ENCODE assay signal across 7 cellular contexts in genomic region chr7:111090834-111091233, GRCh38. TPM values are rescaled to one million over a fixed set of nuclear protein-coding genes. Genes with fewer than 3 reads are reported as not detected.
DNase-seq lines count a peak whose midpoint lies in the region; TF ChIP-seq lines count a peak whose summit lies in the region.

LRRN3 (plus strand) TSS chr7:111091127; CDS start chr7:111122773, 31,646 bp downstream.

- H3K9me3 Mint-ChIP-seq in endodermal cell, result no peaks in the 10 kb centered on the region
- no peaks in the 10 kb centered on the region for H3K9me3 Mint-ChIP-seq in nephron

- H3K27ac ChIP-seq in endodermal cell (ENCODE audit: low read depth, low read length) (peak within 1 kb of the TSS; percentile 25), urinary bladder (ENCODE audit: low read depth) (no peak within 1 kb of the TSS), WERI-Rb-1 (no peak within 1 kb of the TSS)

- H3K9ac ChIP-seq in endodermal cell (ENCODE audit: extremely low read depth, low read length, poor library complexity, severe bottlenecking), result no peak within 1 kb of the TSS

- no peaks in the 10 kb centered on the region for H3K36me3 Mint-ChIP-seq in endodermal cell (ENCODE audit: low read depth)
- H3K36me3 Mint-ChIP-seq in nephron (ENCODE audit: low read depth), result no peaks in the 10 kb centered on the region

- H3K4me1 Mint-ChIP-seq in endodermal cell (peaks cover 44% of the 10 kb centered on the region), nephron (peaks cover 44% of the 10 kb centered on the region)

- WGBS in endodermal cell (ENCODE audit: insufficient coverage in 1 of 2, insufficient read length in 1 of 2), 2 experiments, result 8 to 75% methylated on average over 2 to 5 of the region's 5 CpGs
- WGBS in urinary bladder, result 19% methylated on average over 5 of the region's 5 CpGs

- H3K4me3 ChIP-seq in endodermal cell (ENCODE audit: low read length) (peak within 1 kb of the TSS; percentile 14), urinary bladder (ENCODE audit: low read depth, low read length) (peak within 1 kb of the TSS; percentile 17), WERI-Rb-1 (ENCODE audit: low read depth, low read length) (no peak within 1 kb of the TSS)

- no peaks in the 10 kb centered on the region for H3K27me3 ChIP-seq in endodermal cell (ENCODE audit: control insufficient read depth, insufficient read depth, low read length, poor library complexity, severe bottlenecking)
- no peaks in the 10 kb centered on the region for H3K27me3 ChIP-seq in WERI-Rb-1 (ENCODE audit: insufficient read depth, low read depth, severe bottlenecking)

- H3K27ac Mint-ChIP-seq in endodermal cell, result no peak within 1 kb of the TSS
- peak within 1 kb of the TSS; percentile 53 to 97 (median 88) for H3K27ac Mint-ChIP-seq in nephron

- DNase-seq in NCI-H146 treated with DMSO at 0.1 percent for 48 hours (lab: John Stamatoyannopoulos, UW; ENCODE audit: unreplicated experiment) (peak; percentile 92), endodermal cell (peak; percentile 58), WERI-Rb-1 (no peak)
- DNase-seq in activated CD4-positive, alpha-beta T cell treated with anti-CD3 and anti-CD28 coated beads, Interleukin-2, amount 50 U/mL, for 48 hours, result peak; percentile 33 to 46
- DNase-seq in effector CD4-positive, alpha-beta T cell, result no peak

- H3K9me3 ChIP-seq in endodermal cell (ENCODE audit: control insufficient read depth, low read length) (no peaks in the 10 kb centered on the region), WERI-Rb-1 (ENCODE audit: severe bottlenecking) (no peaks in the 10 kb centered on the region)

- H3K27me3 Mint-ChIP-seq in endodermal cell (ENCODE audit: insufficient read depth) (no peaks in the 10 kb centered on the region), nephron (ENCODE audit: low read depth) (no peaks in the 10 kb centered on the region)

- H3K4me3 Mint-ChIP-seq in endodermal cell (peak within 1 kb of the TSS; percentile 23), nephron (peak within 1 kb of the TSS; percentile 89 to 96 (median 96))

- no peak for TF ChIP-seq CTCF in endodermal cell (conservative IDR thresholded peaks at IDR 0.05)
- no peak for TF ChIP-seq CTCF in nephron (IDR thresholded peaks at IDR 0.05; ENCODE audit: unreplicated experiment in 3 of 3)
- TF ChIP-seq CTCF in WERI-Rb-1 (IDR thresholded peaks at IDR 0.05; ENCODE audit: low read depth, low read length), result no peak

- H3K4me1 ChIP-seq in endodermal cell (ENCODE audit: control insufficient read depth, insufficient read depth, low read length) (peaks cover 9% of the 10 kb centered on the region), urinary bladder (ENCODE audit: insufficient read depth) (no peaks in the 10 kb centered on the region)

- H3K36me3 ChIP-seq in endodermal cell (ENCODE audit: control insufficient read depth, insufficient read depth, low read length) (no peaks in the 10 kb centered on the region), urinary bladder (ENCODE audit: insufficient read depth) (no peaks in the 10 kb centered on the region), WERI-Rb-1 (no peaks in the 10 kb centered on the region)

RNA-seq across cellular contexts. Expression of gene LRRN3, which starts in this region (rescaled TPM):
- total RNA-seq in endodermal cell (1 to 10 TPM in 1 of 2 donors, not detected in 1; 1.3 TPM), urinary bladder (39.1 TPM)
- 45.1 TPM for polyA plus RNA-seq in endodermal cell (2013, experiment 1 of 2)
- polyA plus RNA-seq in endodermal cell (2013, experiment 2 of 2), result 44.2 TPM
- 2.2 TPM for polyA plus RNA-seq in urinary bladder

Comparison
In these comparisons a context has a peak if more than half of its experiments do, and no peak if none do; other contexts are left out.
1. RNA of gene LRRN3 (total RNA-seq): 39.1 TPM in urinary bladder (single experiment); 1.3 TPM in endodermal cell; every median in the first group is over 10 times any median in the second.
2. DNase-seq: peak in NCI-H146 treated with DMSO at 0.1 percent for 48 hours (single experiment), activated CD4-positive, alpha-beta T cell treated with anti-CD3 and anti-CD28 coated beads, Interleukin-2, amount 50 U/mL, for 48 hours (2 of 2) and endodermal cell (single experiment); none in effector CD4-positive, alpha-beta T cell (single experiment) and WERI-Rb-1 (single experiment).